Comparison of ENCODE assay signal across 8 cellular contexts in the genomic region with DNA sequence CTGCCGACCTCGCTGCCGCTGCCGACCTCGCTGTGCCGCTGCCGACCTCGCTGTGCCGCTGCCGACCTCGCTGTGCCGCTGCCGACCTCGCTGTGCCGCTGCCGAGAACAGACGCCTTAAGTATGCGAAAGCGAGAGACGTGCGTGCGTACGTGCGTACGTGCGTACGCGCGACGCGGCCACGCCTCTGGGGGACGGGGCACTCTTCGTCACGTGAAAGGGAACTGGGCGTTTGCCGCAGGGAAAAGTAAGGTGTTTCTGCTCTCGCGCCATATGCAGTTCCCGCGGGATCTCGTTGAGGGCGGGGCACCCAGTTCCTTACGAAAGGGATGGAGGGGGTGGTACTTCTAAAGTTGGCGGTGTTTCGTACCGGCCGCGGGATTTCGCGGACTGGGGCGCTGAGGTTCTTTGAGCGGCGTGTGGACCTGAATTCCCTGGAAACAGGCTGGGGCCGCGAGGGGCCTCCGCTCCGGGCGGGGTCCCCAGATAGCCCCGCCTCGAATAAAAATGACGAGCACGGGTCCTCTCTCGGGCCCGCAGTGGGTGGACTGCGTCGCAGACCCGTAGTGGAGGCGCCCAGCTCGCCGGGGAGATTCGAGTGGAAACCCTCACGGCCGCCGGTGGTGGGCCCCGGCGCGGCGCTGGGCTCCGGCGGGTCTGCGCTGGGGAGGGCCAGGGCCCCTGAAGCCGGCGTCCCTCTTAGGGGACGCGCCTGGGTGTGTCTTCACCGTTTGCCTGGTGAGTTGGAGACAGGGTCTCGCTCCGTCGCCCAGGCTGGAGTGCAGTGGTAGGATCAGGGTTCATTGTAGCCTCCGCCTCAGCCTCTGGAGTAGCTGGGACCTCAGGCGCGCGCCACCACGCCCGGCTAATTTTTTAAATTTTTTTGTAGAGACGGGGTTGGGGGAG. TPM values are rescaled to one million over a fixed set of nuclear protein-coding genes. Genes with fewer than 3 reads are reported as not detected.
DNase-seq lines count a peak whose midpoint lies in the region; ATAC-seq and TF ChIP-seq lines count a peak whose summit lies in the region.

A gene (minus strand): TSS at position 94 of the 905 bp plus-strand sequence. CDS start 167 bp downstream, outside the sequence.

- H3K9me3 ChIP-seq in heart right ventricle (no peaks in the 10 kb centered on the region), upper lobe of left lung (no peaks in the 10 kb centered on the region)

- H3K4me3 ChIP-seq in heart right ventricle: peak within 1 kb of the TSS; percentile 83 to 99 (median 96)
- H3K4me3 ChIP-seq in upper lobe of left lung: peak within 1 kb of the TSS; percentile 86 to 100 (median 88)

- H3K9me3 Mint-ChIP-seq in T-helper 1 cell treated with Interleukin-12 subunit alpha and Interleukin-12 subunit beta and Interleukin-4 antibody, amounts not matched to agents 30 μg/mL and 1 μg/mL, for 36 hours: peaks cover 5% of the 10 kb centered on the region

- TF ChIP-seq CTCF in GM13976 (IDR thresholded peaks at IDR 0.05; ENCODE audit: borderline replicate concordance, control extremely low read depth, extremely low read depth, insufficient read depth, missing control alignments) (peak; percentile 12), heart right ventricle (IDR thresholded peaks at IDR 0.05) (peak in 3 of 9 donors; percentile 23 to 36 (median 27)), upper lobe of left lung (IDR thresholded peaks at IDR 0.05) (peak in 4 of 6 experiments; percentile 13 to 45 (median 32))

- peak; percentile 84 for ATAC-seq in HG02870 (IDR thresholded peaks at IDR 0.05; ENCODE audit: unreplicated experiment)
- ATAC-seq in heart right ventricle: peak; percentile 97 to 99 (median 98)
- peak; percentile 97 to 98 for ATAC-seq in upper lobe of left lung (ENCODE audit: low FRiP score in 2 of 2)

- in situ Hi-C loops in GM13976 (cut with MboI; ENCODE audit: low sequenced_read_pairs, unreplicated experiment): no loop called here

- H3K4me3 Mint-ChIP-seq in T-helper 1 cell treated with Interleukin-12 subunit alpha and Interleukin-12 subunit beta and Interleukin-4 antibody, amounts not matched to agents 30 μg/mL and 1 μg/mL, for 36 hours: peak within 1 kb of the TSS; percentile 98

- 1% methylated on average over 97 of the region's 97 CpGs for WGBS in heart right ventricle, 2 donors
- WGBS in upper lobe of left lung, 2 donors: 1% methylated on average over 28 to 56 of the region's 97 CpGs

- DNase-seq in GM13976 (ENCODE audit: low spot score) (peak; percentile 99), NCI-H1694 (lab: John Stamatoyannopoulos, UW) (peak; percentile 97), amniotic stem cell (lab: John Stamatoyannopoulos, UW) (peak; percentile 99), heart right ventricle (peak; percentile 98 to 99), posterior cingulate gyrus (peak; percentile 95 to 100 (median 97)), upper lobe of left lung (peak; percentile 99)

- H3K27ac ChIP-seq in heart right ventricle: peak within 1 kb of the TSS; percentile 88 to 98 (median 95)
- peak within 1 kb of the TSS; percentile 92 to 98 (median 96) for H3K27ac ChIP-seq in upper lobe of left lung

- H3K36me3 Mint-ChIP-seq in T-helper 1 cell treated with Interleukin-12 subunit alpha and Interleukin-12 subunit beta and Interleukin-4 antibody, amounts not matched to agents 30 μg/mL and 1 μg/mL, for 36 hours (ENCODE audit: low read depth): peaks cover 17% of the 10 kb centered on the region

- intact Hi-C loops in heart right ventricle (cut with DNase I): loop anchor here in 7 of 10 donors (1.0 to 10.0 kb wide), 10 partner anchors 40 to 128 kb away; a partner anchor contains a TSS
- intact Hi-C loops in posterior cingulate gyrus (cut with DNase I): loop anchor here (5.0 kb wide), 2 partner anchors 45 to 115 kb away; a partner anchor contains a TSS

- H3K27me3 Mint-ChIP-seq in T-helper 1 cell treated with Interleukin-12 subunit alpha and Interleukin-12 subunit beta and Interleukin-4 antibody, amounts not matched to agents 30 μg/mL and 1 μg/mL, for 36 hours (ENCODE audit: low read depth): no peaks in the 10 kb centered on the region

- H3K36me3 ChIP-seq in heart right ventricle (peaks cover 0 to 25% (median 16%) of the 10 kb centered on the region in 9 donors), upper lobe of left lung (peaks cover 12 to 21% (median 16%) of the 10 kb centered on the region in 4 donors)

- H3K27ac Mint-ChIP-seq in T-helper 1 cell treated with Interleukin-12 subunit alpha and Interleukin-12 subunit beta and Interleukin-4 antibody, amounts not matched to agents 30 μg/mL and 1 μg/mL, for 36 hours: peak within 1 kb of the TSS; percentile 97

- H3K4me1 Mint-ChIP-seq in T-helper 1 cell treated with Interleukin-12 subunit alpha and Interleukin-12 subunit beta and Interleukin-4 antibody, amounts not matched to agents 30 μg/mL and 1 μg/mL, for 36 hours (ENCODE audit: low read depth): peaks cover 26% of the 10 kb centered on the region

- peaks cover 0 to 55% (median 20%) of the 10 kb centered on the region in 9 donors for H3K4me1 ChIP-seq in heart right ventricle
- peaks cover 21 to 41% (median 26%) of the 10 kb centered on the region in 4 donors for H3K4me1 ChIP-seq in upper lobe of left lung

- peak in 1 of 4 donors; percentile 94 for TF ChIP-seq EP300 in upper lobe of left lung (IDR thresholded peaks at IDR 0.05)

- peak in 3 of 4 donors; percentile 77 to 98 (median 87) for TF ChIP-seq POLR2A in upper lobe of left lung (IDR thresholded peaks at IDR 0.05)

- H3K27me3 ChIP-seq in heart right ventricle (no peaks in the 10 kb centered on the region), upper lobe of left lung (no peaks in the 10 kb centered on the region)

RNA-seq across cellular contexts. Expression of the gene that starts here (rescaled TPM):
- total RNA-seq in heart right ventricle (10 to 100 TPM; 26.5 to 40.2 (median 34.3) TPM), upper lobe of left lung (10 to 100 TPM; 48.2 to 86.2 (median 61.8) TPM)
- polyA plus RNA-seq in heart right ventricle: 10 to 100 TPM; 16.2 to 51.0 TPM

Comparison
In these comparisons a context has a peak if more than half of its experiments do, and no peak if none do; other contexts are left out.
1. Peak in every context shown above with its lines: DNase-seq, ATAC-seq, H3K4me3 ChIP-seq and H3K27ac ChIP-seq.